Comparison of ENCODE assay signal across 13 cellular contexts in the genomic region with DNA sequence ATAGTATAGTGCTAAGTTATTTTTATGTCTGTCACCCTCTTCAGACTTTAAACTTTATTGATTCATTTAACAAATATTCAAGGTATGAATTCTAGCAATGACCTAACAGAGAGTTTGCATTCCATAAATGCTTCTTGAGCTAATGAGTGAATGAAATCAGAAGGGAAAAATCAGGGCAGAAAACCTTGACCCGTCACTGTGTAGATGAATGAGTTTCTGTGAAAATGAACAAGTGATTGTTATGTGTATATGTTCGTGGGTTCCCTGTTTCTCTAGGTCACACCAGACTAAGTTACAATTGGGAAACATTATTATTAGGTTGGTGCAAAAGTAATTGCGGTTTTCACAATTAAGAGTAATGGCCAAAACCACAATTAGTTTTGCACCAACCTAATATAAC. TPM values are rescaled to one million over a fixed set of nuclear protein-coding genes. Genes with fewer than 3 reads are reported as not detected.
DNase-seq lines count a peak whose midpoint lies in the region; ATAC-seq, FAIRE-seq and TF ChIP-seq lines count a peak whose summit lies in the region.
"Had no signal": no experiment of that assay in that cellular context is flagged by ENCODE, and none has a peak within 500 bp of the region (broad histone marks: within the 10 kb centered on the region; RNA-seq: fewer than 3 reads in every experiment).

No MANE protein-coding gene starts in this region.

- ATAC-seq in HG03460 (IDR thresholded peaks at IDR 0.05; ENCODE audit: unreplicated experiment): no peak

- H3K36me3 ChIP-seq in bronchial epithelial cell (ENCODE audit: control insufficient read depth, insufficient read depth, low read length): no peaks in the 10 kb centered on the region

- H3K4me3 ChIP-seq in bronchial epithelial cell (ENCODE audit: low read depth, low read length): no peak overlapping the region

- peak; percentile 80 for DNase-seq in EH (ENCODE audit: low read depth)
- peak; percentile 38 for DNase-seq in HS-27A (ENCODE audit: low read depth)
- DNase-seq in bronchial epithelial cell (ENCODE audit: low read depth): peak; percentile 14
- DNase-seq in renal cortical epithelial cell (ENCODE audit: low read depth): peak; percentile 94
- DNase-seq in NOMO-1 (lab: John Stamatoyannopoulos, UW; ENCODE audit: unreplicated experiment in 2 of 2): no peak
- no peak for DNase-seq in HT-29 (ENCODE audit: low spot score)
- DNase-seq: activated CD8-positive, alpha-beta memory T cell treated with anti-CD3 and anti-CD28 coated beads for 24 hours; GF-D8; GOT3; NCI-H1092; NCI-H526 had no signal

- no peaks in the 10 kb centered on the region for H3K27me3 ChIP-seq in bronchial epithelial cell (ENCODE audit: control insufficient read depth, insufficient read depth, low read length)

- TF ChIP-seq CTCF in bronchial epithelial cell (IDR thresholded peaks at IDR 0.05; ENCODE audit: insufficient read depth, low read length, severe bottlenecking): no peak

- no peak for FAIRE-seq in bronchial epithelial cell (lab: Jason Lieb, UNC)

RNA-seq across cellular contexts. Expression of a gene that starts 30.1 kb away (rescaled TPM):
- total RNA-seq in bronchial epithelial cell (not detected in 2 replicates), renal cortical epithelial cell (4.2 and 23.8 TPM in 2 replicates)
- not detected in 2 replicates for total RNA-seq in HT-29 (2014; rRNA removed; shearing (Covaris generic))
- total RNA-seq: SK-MEL-5 had no signal

Comparison
In these comparisons a context has a peak if more than half of its experiments do, and no peak if none do; other contexts are left out.
1. DNase-seq: peak in EH (single experiment), HS-27A (single experiment), bronchial epithelial cell (single experiment) and renal cortical epithelial cell (single experiment); none in NOMO-1 (0 of 2) and HT-29 (single experiment).